Comparison of ENCODE assay signal across 8 cellular contexts in the genomic region with DNA sequence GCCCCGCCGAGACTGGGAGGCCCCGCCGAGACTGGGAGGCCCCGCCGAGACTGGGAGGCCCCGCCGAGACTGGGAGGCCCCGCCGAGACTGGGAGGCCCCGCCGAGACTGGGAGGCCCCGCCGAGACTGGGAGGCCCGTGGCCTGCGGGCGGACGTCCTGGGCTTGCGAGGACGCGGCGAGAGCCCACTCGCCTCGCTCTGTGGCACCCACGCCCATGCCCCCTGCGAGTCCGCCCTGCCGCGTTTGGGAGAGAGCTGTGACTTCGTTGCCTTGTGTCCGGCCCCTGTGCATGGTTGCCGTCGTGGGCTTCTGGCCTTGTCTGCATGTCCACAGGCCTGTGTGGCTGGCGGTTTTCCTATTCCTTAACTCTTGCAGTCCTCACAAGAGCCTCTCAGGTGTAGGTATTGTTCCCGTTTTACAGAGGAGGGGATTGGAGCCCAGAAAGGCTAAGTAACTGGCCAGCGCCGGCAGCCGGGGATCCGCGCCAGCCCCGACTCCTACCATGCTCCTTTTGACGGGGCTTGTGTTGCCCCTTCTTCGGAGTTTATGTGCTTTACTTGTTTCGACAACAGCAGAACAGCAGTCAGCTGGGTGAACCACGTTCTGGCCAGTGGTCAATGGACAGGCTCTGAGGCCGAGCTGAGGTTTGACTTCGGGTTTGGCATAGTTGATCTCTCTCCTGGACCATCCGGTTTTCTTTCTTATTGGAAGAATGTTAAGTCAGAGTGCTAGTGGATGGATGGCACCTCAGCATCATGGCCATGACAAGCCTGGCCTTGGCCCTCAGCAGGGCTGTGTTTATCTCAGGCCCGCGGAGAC. TPM values are rescaled to one million over a fixed set of nuclear protein-coding genes. Genes with fewer than 3 reads are reported as not detected.
DNase-seq lines count a peak whose midpoint lies in the region; ATAC-seq, FAIRE-seq and TF ChIP-seq lines count a peak whose summit lies in the region.

No MANE protein-coding gene starts in this region.

- H3K27ac ChIP-seq in kidney (ENCODE audit: low read depth in 2 of 2, low read length in 2 of 2) (peak overlapping the region in 1 of 2 donors; percentile 32), suprapubic skin (peak overlapping the region; percentile 97)

- peak overlapping the region; percentile 84 to 87 for H3K4me3 ChIP-seq in kidney (ENCODE audit: low read length in 2 of 2)
- H3K4me3 ChIP-seq in suprapubic skin = peak overlapping the region; percentile 95

- DNase-seq in activated CD4-positive, alpha-beta T cell treated with anti-CD3 and anti-CD28 coated beads, Interleukin-2, amount 10 ng/mL, durations not matched to agents 24 days and 14 days = peak; percentile 75
- DNase-seq in activated CD4-positive, alpha-beta T cell treated with anti-CD3 and anti-CD28 coated beads, Interleukin-2, amount 50 U/mL, for 1 hour = no peak
- DNase-seq in activated naive CD8-positive, alpha-beta T cell treated with anti-CD3 and anti-CD28 coated beads, Interleukin-2, amount 50 U/mL, for 24 hours = no peak
- DNase-seq in kidney (peak; percentile 85), suprapubic skin (ENCODE audit: low spot score in 2 of 2) (no peak), HEK293T (ENCODE audit: extremely low spot score) (no peak)

- H3K36me3 Mint-ChIP-seq in activated CD4-positive, alpha-beta T cell treated with anti-CD3 and anti-CD28 coated beads, Interleukin-2, amount 10 ng/mL, durations not matched to agents 24 days and 14 days (ENCODE audit: low read depth) = peaks cover 11% of the 10 kb centered on the region
- peaks cover 14% of the 10 kb centered on the region for H3K36me3 Mint-ChIP-seq in activated naive CD8-positive, alpha-beta T cell treated with anti-CD3 and anti-CD28 coated beads, Interleukin-2, amount 50 U/mL, for 24 hours (ENCODE audit: low read depth)

- TF ChIP-seq EP300 in suprapubic skin (IDR thresholded peaks at IDR 0.05) = no peak

- H3K4me3 Mint-ChIP-seq in activated CD4-positive, alpha-beta T cell treated with anti-CD3 and anti-CD28 coated beads, Interleukin-2, amount 10 ng/mL, durations not matched to agents 24 days and 14 days = peak overlapping the region; percentile 84
- peak overlapping the region; percentile 92 for H3K4me3 Mint-ChIP-seq in activated naive CD8-positive, alpha-beta T cell treated with anti-CD3 and anti-CD28 coated beads, Interleukin-2, amount 50 U/mL, for 24 hours

- H3K27me3 Mint-ChIP-seq in activated CD4-positive, alpha-beta T cell treated with anti-CD3 and anti-CD28 coated beads, Interleukin-2, amount 10 ng/mL, durations not matched to agents 24 days and 14 days = peaks cover 4% of the 10 kb centered on the region
- peaks cover 10% of the 10 kb centered on the region for H3K27me3 Mint-ChIP-seq in activated naive CD8-positive, alpha-beta T cell treated with anti-CD3 and anti-CD28 coated beads, Interleukin-2, amount 50 U/mL, for 24 hours

- TF ChIP-seq POLR2A in suprapubic skin (IDR thresholded peaks at IDR 0.05) = no peak

- WGBS in suprapubic skin = 3% methylated on average over 32 of the region's 50 CpGs

- H3K27me3 ChIP-seq in suprapubic skin = no peaks in the 10 kb centered on the region

- H3K9me3 ChIP-seq in kidney (ENCODE audit: control insufficient read depth in 1 of 2, low read length in 2 of 2) (no peaks in the 10 kb centered on the region), suprapubic skin (no peaks in the 10 kb centered on the region)

- CTCF ChIA-PET in HEK293T (lab: Yijun Ruan, JAX) = no interaction called here

- peak overlapping the region; percentile 85 for H3K27ac Mint-ChIP-seq in activated CD4-positive, alpha-beta T cell treated with anti-CD3 and anti-CD28 coated beads, Interleukin-2, amount 10 ng/mL, durations not matched to agents 24 days and 14 days
- H3K27ac Mint-ChIP-seq in activated naive CD8-positive, alpha-beta T cell treated with anti-CD3 and anti-CD28 coated beads, Interleukin-2, amount 50 U/mL, for 24 hours = peak overlapping the region; percentile 90

- peaks cover 34% of the 10 kb centered on the region for H3K4me1 Mint-ChIP-seq in activated CD4-positive, alpha-beta T cell treated with anti-CD3 and anti-CD28 coated beads, Interleukin-2, amount 10 ng/mL, durations not matched to agents 24 days and 14 days
- H3K4me1 Mint-ChIP-seq in activated naive CD8-positive, alpha-beta T cell treated with anti-CD3 and anti-CD28 coated beads, Interleukin-2, amount 50 U/mL, for 24 hours = peaks cover 46% of the 10 kb centered on the region

- H3K9ac ChIP-seq in kidney (ENCODE audit: low read length in 2 of 2) = peak overlapping the region; percentile 85 to 96

- intact Hi-C loops in activated CD4-positive, alpha-beta T cell treated with anti-CD3 and anti-CD28 coated beads, Interleukin-2, amount 10 ng/mL, durations not matched to agents 24 days and 14 days (cut with micrococcal nuclease) = loop anchor here (1.0 to 5.0 kb wide), 8 partner anchors 9 to 220 kb away; a partner anchor contains a TSS
- intact Hi-C loops in kidney (cut with DNase I) = no loop called here

- POLR2A ChIA-PET in HEK293T (lab: Yijun Ruan, JAX) = interaction anchor here (1.0 to 1.7 kb wide), 2 partner anchors 9 to 21 kb away, joined by 5 read pairs; no protein-coding TSS in a partner anchor

- H3K9me3 Mint-ChIP-seq in activated CD4-positive, alpha-beta T cell treated with anti-CD3 and anti-CD28 coated beads, Interleukin-2, amount 10 ng/mL, durations not matched to agents 24 days and 14 days = no peaks in the 10 kb centered on the region
- H3K9me3 Mint-ChIP-seq in activated naive CD8-positive, alpha-beta T cell treated with anti-CD3 and anti-CD28 coated beads, Interleukin-2, amount 50 U/mL, for 24 hours = no peaks in the 10 kb centered on the region

- ATAC-seq in activated naive CD8-positive, alpha-beta T cell treated with anti-CD3 and anti-CD28 coated beads, Interleukin-2, amount 50 U/mL, for 24 hours = no peak
- ATAC-seq in GM21737 (IDR thresholded peaks at IDR 0.05; ENCODE audit: unreplicated experiment) (no peak), GM18907 (IDR thresholded peaks at IDR 0.05; ENCODE audit: unreplicated experiment) (no peak)

- H3K36me3 ChIP-seq in kidney (ENCODE audit: control insufficient read depth in 1 of 2, insufficient read depth in 2 of 2, low read length in 2 of 2) (peaks cover 2% of the 10 kb centered on the region in 2 donors), suprapubic skin (peaks cover 7% of the 10 kb centered on the region)

- no peak for TF ChIP-seq CTCF in kidney (IDR thresholded peaks at IDR 0.05; ENCODE audit: borderline replicate concordance, extremely low read depth, insufficient read depth)
- no peak for TF ChIP-seq CTCF in suprapubic skin (IDR thresholded peaks at IDR 0.05)

- no peak for FAIRE-seq in kidney (lab: Jason Lieb, UNC)

- H3K4me1 ChIP-seq in kidney (ENCODE audit: control insufficient read depth in 1 of 2, insufficient read depth in 1 of 2, low read depth in 1 of 2, low read length in 2 of 2) (peaks cover 14 to 45% of the 10 kb centered on the region in 2 donors), suprapubic skin (peaks cover 61% of the 10 kb centered on the region)

TF ChIP-seq in HEK293T, 16 proteins besides CTCF, POLR2A, EP300 and RAD21:
- TF ChIP-seq FOXK2 (IDR thresholded peaks at IDR 0.05) (no peak), NFRKB (IDR thresholded peaks at IDR 0.05) (no peak), LEF1 (IDR thresholded peaks at IDR 0.05; ENCODE audit: borderline replicate concordance) (no peak), SUZ12 (IDR thresholded peaks at IDR 0.05) (no peak), BHLHE40 (IDR thresholded peaks at IDR 0.05; ENCODE audit: borderline replicate concordance) (no peak), ZNF384 (IDR thresholded peaks at IDR 0.05) (no peak), L3MBTL2 (conservative IDR thresholded peaks at IDR 0.05) (no peak), CTBP1 (IDR thresholded peaks at IDR 0.05; ENCODE audit: borderline replicate concordance) (no peak), FOXM1 (IDR thresholded peaks at IDR 0.05; ENCODE audit: borderline replicate concordance) (no peak), ELF4 (IDR thresholded peaks at IDR 0.05) (no peak)

RNA-seq across cellular contexts. Expression of a gene that starts 0.7 kb away (rescaled TPM):
- total RNA-seq in activated CD4-positive, alpha-beta T cell treated with anti-CD3 and anti-CD28 coated beads, Interleukin-2, amount 10 ng/mL, durations not matched to agents 24 days and 14 days = 54.8 and 57.4 TPM in 2 replicates
- 30.9 TPM for total RNA-seq in kidney
- polyA plus RNA-seq in kidney (ENCODE audit: insufficient read depth, low read depth, low replicate concordance) = 7.5 TPM
- 10 to 100 TPM; 27.9 to 55.6 (median 42.0) TPM for total RNA-seq in suprapubic skin

RNA-seq across cellular contexts. Expression of a gene that starts 16.2 kb away (rescaled TPM):
- 21.8 and 23.1 TPM in 2 replicates for total RNA-seq in activated CD4-positive, alpha-beta T cell treated with anti-CD3 and anti-CD28 coated beads, Interleukin-2, amount 10 ng/mL, durations not matched to agents 24 days and 14 days
- total RNA-seq in kidney (106 TPM), suprapubic skin (100 to 1,000 TPM in 1 of 4 donors, 10 to 100 TPM in 3; 82.6 to 113 (median 87.0) TPM)
- polyA plus RNA-seq in kidney (ENCODE audit: insufficient read depth, low read depth, low replicate concordance) = 108 TPM

RNA-seq across cellular contexts. Expression of a gene that starts 16.5 kb away (rescaled TPM):
- total RNA-seq in activated CD4-positive, alpha-beta T cell treated with anti-CD3 and anti-CD28 coated beads, Interleukin-2, amount 10 ng/mL, durations not matched to agents 24 days and 14 days = 0.47 and 1.1 TPM in 2 replicates
- total RNA-seq in kidney (8.0 TPM), suprapubic skin (10 to 100 TPM in 1 of 4 donors, 1 to 10 TPM in 3; 6.3 to 17.8 (median 8.7) TPM)
- polyA plus RNA-seq in kidney (ENCODE audit: insufficient read depth, low read depth, low replicate concordance) = 6.2 TPM

RNA-seq across cellular contexts. Expression of a gene that starts 38.7 kb away (rescaled TPM):
- 42.8 and 45.3 TPM in 2 replicates for total RNA-seq in activated CD4-positive, alpha-beta T cell treated with anti-CD3 and anti-CD28 coated beads, Interleukin-2, amount 10 ng/mL, durations not matched to agents 24 days and 14 days
- total RNA-seq in kidney (36.7 TPM), suprapubic skin (10 to 100 TPM; 20.9 to 34.0 (median 26.6) TPM)
- 21.5 TPM for polyA plus RNA-seq in kidney (ENCODE audit: insufficient read depth, low read depth, low replicate concordance)

RNA-seq across cellular contexts. Expression of a gene that starts 39.7 kb away (rescaled TPM):
- 2.1 and 2.3 TPM in 2 replicates for total RNA-seq in activated CD4-positive, alpha-beta T cell treated with anti-CD3 and anti-CD28 coated beads, Interleukin-2, amount 10 ng/mL, durations not matched to agents 24 days and 14 days
- total RNA-seq in kidney = 7.7 TPM
- polyA plus RNA-seq in kidney (ENCODE audit: insufficient read depth, low read depth, low replicate concordance) = 1.2 TPM
- total RNA-seq in suprapubic skin = 1 to 10 TPM; 1.7 to 2.4 (median 2.1) TPM

Comparison
In these comparisons a context has a peak if more than half of its experiments do, and no peak if none do; other contexts are left out.
1. DNase-seq: peak in activated CD4-positive, alpha-beta T cell treated with anti-CD3 and anti-CD28 coated beads, Interleukin-2, amount 10 ng/mL, durations not matched to agents 24 days and 14 days (single experiment) and kidney (single experiment); none in activated CD4-positive, alpha-beta T cell treated with anti-CD3 and anti-CD28 coated beads, Interleukin-2, amount 50 U/mL, for 1 hour (single experiment), activated naive CD8-positive, alpha-beta T cell treated with anti-CD3 and anti-CD28 coated beads, Interleukin-2, amount 50 U/mL, for 24 hours (single experiment), suprapubic skin (0 of 2) and HEK293T (single experiment).